ENCODE assay signal across 17 cellular contexts in genomic region chr12:99505805-99506204, GRCh38.
"Had no signal": no experiment of that assay in that cellular context is flagged by ENCODE, and none has a peak within 500 bp of the region (broad histone marks: within the 10 kb centered on the region; RNA-seq: fewer than 3 reads in every experiment).

No MANE protein-coding gene starts in this region.

- H3K36me3 Mint-ChIP-seq: immature natural killer cell; naive thymus-derived CD8-positive, alpha-beta T cell; type B pancreatic cell had no signal

- H3K4me1 Mint-ChIP-seq: immature natural killer cell; naive thymus-derived CD8-positive, alpha-beta T cell had no signal

- H3K27ac Mint-ChIP-seq: dendritic cell treated with granulocyte-macrophage colony-stimulating factor and Interleukin-4, amounts not matched to agents 40 ng/mL and 50 ng/mL, for 4 days; effector memory CD8-positive, alpha-beta T cell; immature natural killer cell; naive thymus-derived CD8-positive, alpha-beta T cell; type B pancreatic cell had no signal

- H3K27me3 ChIP-seq: esophagus muscularis mucosa, gastroesophageal sphincter, neutrophil, stomach had no signal

- H3K27me3 Mint-ChIP-seq: dendritic cell treated with granulocyte-macrophage colony-stimulating factor and Interleukin-4, amounts not matched to agents 40 ng/mL and 50 ng/mL, for 4 days; effector memory CD8-positive, alpha-beta T cell; naive thymus-derived CD8-positive, alpha-beta T cell; type B pancreatic cell had no signal

- H3K27ac ChIP-seq: epithelial cell of prostate, esophagus muscularis mucosa, gastroesophageal sphincter, neutrophil, stomach, thoracic aorta had no signal

- H3K4me3 ChIP-seq: esophagus muscularis mucosa, gastroesophageal sphincter, stomach, thoracic aorta had no signal

- H3K4me3 Mint-ChIP-seq: dendritic cell treated with granulocyte-macrophage colony-stimulating factor and Interleukin-4, amounts not matched to agents 40 ng/mL and 50 ng/mL, for 4 days; effector memory CD8-positive, alpha-beta T cell; immature natural killer cell; naive thymus-derived CD8-positive, alpha-beta T cell; type B pancreatic cell had no signal

- H3K4me1 ChIP-seq: esophagus muscularis mucosa, gastroesophageal sphincter, stomach had no signal

- ATAC-seq: effector memory CD8-positive, alpha-beta T cell; gastroesophageal sphincter; naive thymus-derived CD8-positive, alpha-beta T cell; right cardiac atrium had no signal

- DNase-seq: effector memory CD8-positive, alpha-beta T cell; immature natural killer cell; naive thymus-derived CD8-positive, alpha-beta T cell; posterior cingulate gyrus; right cardiac atrium; small intestine; stimulated activated CD4-positive, alpha-beta T cell treated with anti-CD3 and anti-CD28 coated beads, Interleukin-12 subunit alpha, Interleukin-12 subunit beta, amount 100 ng/mL, for 4 hours; stimulated activated naive CD4-positive, alpha-beta T cell; stomach; substantia nigra had no signal

- H3K9me3 ChIP-seq: neutrophil had no signal

- H3K36me3 ChIP-seq: esophagus muscularis mucosa, gastroesophageal sphincter, neutrophil, stomach, thoracic aorta had no signal
